Comparison of ENCODE assay signal across 8 cellular contexts in the genomic region with DNA sequence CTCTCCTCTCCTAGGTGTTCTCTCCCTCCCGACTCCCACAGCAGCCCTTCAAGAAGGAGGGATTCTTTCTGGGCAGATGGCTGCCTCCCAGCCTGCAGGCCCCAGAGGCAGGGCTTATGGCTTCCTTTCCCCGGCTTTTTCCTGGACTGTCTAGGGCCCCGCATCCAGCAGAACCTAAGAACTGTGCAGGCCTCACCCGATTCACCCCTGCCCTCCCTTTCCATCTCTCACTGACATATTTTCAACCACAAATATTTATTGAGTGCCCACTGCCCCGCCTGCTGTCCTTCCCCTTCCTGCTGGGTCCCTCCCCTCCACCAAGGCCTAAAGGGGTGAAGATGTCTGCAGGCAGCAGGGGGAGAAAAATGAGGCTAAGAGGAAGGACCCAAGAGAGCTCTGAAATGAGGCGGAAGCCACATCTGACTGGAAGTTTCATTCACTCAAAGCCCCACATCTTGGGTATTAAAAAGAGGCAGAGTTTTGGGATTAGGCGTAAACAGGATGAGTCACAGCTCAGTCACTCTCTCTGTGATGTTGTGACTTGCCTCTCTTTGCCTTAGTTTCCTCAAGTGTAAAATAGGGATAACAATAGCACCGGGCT.
DNase-seq lines count a peak whose midpoint lies in the region; ATAC-seq and TF ChIP-seq lines count a peak whose summit lies in the region.

No MANE protein-coding gene starts in this region.

- in situ Hi-C loops in KBM-7 (cut with MboI; ENCODE audit: low pct_unique_long_range_greater_than_20kb, low sequenced_read_pairs): no loop called here

- no peak overlapping the region for H3K4me3 ChIP-seq in skeletal muscle cell (ENCODE audit: low read depth, low read length)

- peak; percentile 83 for ATAC-seq in SK-N-SH treated with all-trans-retinoic acid at 6 μM for 48 hours
- ATAC-seq in GM21529 (IDR thresholded peaks at IDR 0.05; ENCODE audit: unreplicated experiment): no peak

- DNase-seq in DMS153 treated with DMSO at 0.1 percent for 48 hours (lab: John Stamatoyannopoulos, UW; ENCODE audit: unreplicated experiment) (peak; percentile 60), KBM-7 (peak; percentile 84), fibroblast of peridontal ligament (ENCODE audit: extremely low read depth) (peak; percentile 83), skeletal muscle cell (ENCODE audit: low read depth) (peak; percentile 68), NK-92 (lab: John Stamatoyannopoulos, UW; ENCODE audit: unreplicated experiment) (no peak), HUDEP-2 (lab: John Stamatoyannopoulos, UW; ENCODE audit: unreplicated experiment in 76 of 76) (no peak)

TF ChIP-seq in SK-N-SH treated with all-trans-retinoic acid at 6 μM for 48 hours, 23 proteins besides CTCF, POLR2A, EP300 and RAD21:
- TF ChIP-seq RARB (CRISPR knock-in tag; IDR thresholded peaks at IDR 0.05): no peak
- no peak for TF ChIP-seq SNAI2 (CRISPR knock-in tag; IDR thresholded peaks at IDR 0.05)

Comparison
In these comparisons a context has a peak if more than half of its experiments do, and no peak if none do; other contexts are left out.
1. DNase-seq: peak in DMS153 treated with DMSO at 0.1 percent for 48 hours (single experiment), KBM-7 (single experiment), fibroblast of peridontal ligament (single experiment) and skeletal muscle cell (single experiment); none in NK-92 (single experiment) and HUDEP-2 (0 of 76).